ENCODE assay signal across 1 cellular context in genomic region chr18:67574749-67575148, GRCh38.
TF ChIP-seq lines count a peak whose summit lies in the region.

No MANE protein-coding gene starts in this region.

TF ChIP-seq in H1, 55 proteins besides CTCF, POLR2A, EP300 and RAD21:
- no peak for TF ChIP-seq SRF (IDR thresholded peaks at IDR 0.05; ENCODE audit: low read depth, low read length)
